Comparison of ENCODE assay signal across 2 cellular contexts in the genomic region with DNA sequence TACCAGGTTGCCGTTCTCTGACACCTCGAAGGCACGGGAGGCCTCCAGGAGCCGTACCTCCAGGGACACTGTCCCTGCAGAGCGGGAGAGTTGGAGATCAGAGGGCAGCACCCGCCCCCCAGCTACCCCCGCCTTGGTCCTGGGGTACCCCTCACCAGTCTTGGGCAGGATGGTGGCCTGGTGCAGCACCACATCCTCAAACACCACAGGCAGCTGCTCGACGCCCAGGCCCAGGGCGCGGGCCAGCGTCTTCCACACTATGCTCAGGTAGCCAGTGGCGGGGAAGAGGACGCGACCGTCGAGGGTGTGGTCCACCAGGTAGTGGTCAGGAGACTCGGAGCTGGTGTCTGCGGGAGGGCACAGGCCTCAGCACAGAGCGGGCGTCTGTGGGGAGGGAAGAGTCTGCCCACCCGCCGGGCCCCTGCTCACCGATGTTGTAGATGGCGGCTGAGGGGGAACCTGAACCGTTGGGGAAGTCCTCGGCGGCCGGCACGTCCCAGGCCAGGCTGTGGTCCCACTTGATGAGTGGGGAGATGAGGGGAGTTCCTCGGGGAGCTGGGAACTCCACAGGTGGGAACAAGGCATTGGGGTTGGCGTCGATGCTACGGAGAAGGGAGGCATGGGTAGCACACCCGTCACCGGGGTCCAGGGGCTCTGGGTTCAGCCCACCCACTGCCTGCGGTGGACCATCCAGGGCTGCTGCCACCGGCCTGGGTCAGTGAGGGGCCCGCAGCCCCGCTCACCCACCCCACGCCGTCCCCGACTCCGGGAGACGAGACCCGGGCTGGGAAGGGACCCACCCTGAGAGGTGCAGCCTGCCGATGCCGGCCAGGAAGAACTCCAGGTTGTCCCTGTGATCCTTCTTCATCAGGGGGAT.
TF ChIP-seq lines count a peak whose summit lies in the region.

No MANE protein-coding gene starts in this region.

TF ChIP-seq in IMR-90, 13 proteins besides CTCF, POLR2A, EP300 and RAD21:
- TF ChIP-seq NFE2L2 (IDR thresholded peaks at IDR 0.05; ENCODE audit: low read depth, low read length) (no peak), CEBPB (IDR thresholded peaks at IDR 0.05; ENCODE audit: low read depth, low read length) (no peak), MXI1 (IDR thresholded peaks at IDR 0.05; ENCODE audit: borderline replicate concordance, low read depth, low read length) (no peak), MAZ (IDR thresholded peaks at IDR 0.05; ENCODE audit: borderline replicate concordance, low read depth, low read length) (no peak), MAFK (IDR thresholded peaks at IDR 0.05; ENCODE audit: low read depth, low read length) (no peak)
- TF ChIP-seq, protein P1, sequence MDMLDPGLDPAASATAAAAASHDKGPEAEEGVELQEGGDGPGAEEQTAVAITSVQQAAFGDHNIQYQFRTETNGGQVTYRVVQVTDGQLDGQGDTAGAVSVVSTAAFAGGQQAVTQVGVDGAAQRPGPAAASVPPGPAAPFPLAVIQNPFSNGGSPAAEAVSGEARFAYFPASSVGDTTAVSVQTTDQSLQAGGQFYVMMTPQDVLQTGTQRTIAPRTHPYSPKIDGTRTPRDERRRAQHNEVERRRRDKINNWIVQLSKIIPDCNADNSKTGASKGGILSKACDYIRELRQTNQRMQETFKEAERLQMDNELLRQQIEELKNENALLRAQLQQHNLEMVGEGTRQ (IDR thresholded peaks at IDR 0.05; ENCODE audit: low read depth, low read length): no peak

TF ChIP-seq in K562, 482 proteins besides CTCF, POLR2A, EP300 and RAD21 (continues in another document):
- TF ChIP-seq GATA2 (CRISPR knock-in tag; IDR thresholded peaks at IDR 0.05) (no peak), KAT2B (IDR thresholded peaks at IDR 0.05; ENCODE audit: low read depth, low read length) (no peak), SREBF2 (CRISPR knock-in tag; IDR thresholded peaks at IDR 0.05) (no peak), ZNF551 (CRISPR knock-in tag; IDR thresholded peaks at IDR 0.05) (no peak), MEIS2 (IDR thresholded peaks at IDR 0.05; ENCODE audit: partially characterized antibody) (no peak), TGIF2 (CRISPR knock-in tag; IDR thresholded peaks at IDR 0.05) (no peak), ZNF165 (CRISPR knock-in tag; IDR thresholded peaks at IDR 0.05; ENCODE audit: borderline replicate concordance) (no peak), CBFA2T2 (conservative IDR thresholded peaks at IDR 0.05) (no peak), GTF2F1 (IDR thresholded peaks at IDR 0.05; ENCODE audit: low read depth, low read length) (no peak), FOXJ2 (tag; IDR thresholded peaks at IDR 0.05) (no peak), ATF1 (CRISPR knock-in tag; IDR thresholded peaks at IDR 0.05) (no peak), ATF1 (tag; IDR thresholded peaks at IDR 0.05) (no peak), SMAD1 (IDR thresholded peaks at IDR 0.05; ENCODE audit: low read depth, low read length, partially characterized antibody) (no peak), POLR2AphosphoS5 (IDR thresholded peaks at IDR 0.05; ENCODE audit: control insufficient read depth, insufficient read depth, low read depth, low read length) (peak; percentile 63; the same call in 1 of the 2 replicates), ZNF589 (CRISPR knock-in tag; IDR thresholded peaks at IDR 0.05; ENCODE audit: low read depth) (no peak), IRF2 (CRISPR knock-in tag; IDR thresholded peaks at IDR 0.05) (no peak), RFX7 (CRISPR knock-in tag; IDR thresholded peaks at IDR 0.05) (no peak), EWSR1 (IDR thresholded peaks at IDR 0.05; ENCODE audit: borderline replicate concordance, low read depth, partially characterized antibody) (no peak), ILK (tag; IDR thresholded peaks at IDR 0.05; ENCODE audit: borderline replicate concordance, low read depth) (no peak), SUPT5H (IDR thresholded peaks at IDR 0.05) (peak; percentile 16; the same call in 1 of the 2 replicates), ZSCAN29 (IDR thresholded peaks at IDR 0.05) (no peak), ZNF324 (CRISPR knock-in tag; IDR thresholded peaks at IDR 0.05) (no peak), RFX1 (IDR thresholded peaks at IDR 0.05) (no peak), POLR2G (IDR thresholded peaks at IDR 0.05; ENCODE audit: low read depth, low read length) (peak; percentile 21; the same call in 1 of the 2 replicates), JUN (IDR thresholded peaks at IDR 0.05; ENCODE audit: borderline replicate concordance, low read depth, low read length) (no peak), JUN (CRISPR knock-in tag; IDR thresholded peaks at IDR 0.05; ENCODE audit: borderline replicate concordance) (no peak), RBM22 (IDR thresholded peaks at IDR 0.05; ENCODE audit: low read depth, low read length, poor library complexity, severe bottlenecking) (peak; percentile 77)
- TF ChIP-seq, protein P2, sequence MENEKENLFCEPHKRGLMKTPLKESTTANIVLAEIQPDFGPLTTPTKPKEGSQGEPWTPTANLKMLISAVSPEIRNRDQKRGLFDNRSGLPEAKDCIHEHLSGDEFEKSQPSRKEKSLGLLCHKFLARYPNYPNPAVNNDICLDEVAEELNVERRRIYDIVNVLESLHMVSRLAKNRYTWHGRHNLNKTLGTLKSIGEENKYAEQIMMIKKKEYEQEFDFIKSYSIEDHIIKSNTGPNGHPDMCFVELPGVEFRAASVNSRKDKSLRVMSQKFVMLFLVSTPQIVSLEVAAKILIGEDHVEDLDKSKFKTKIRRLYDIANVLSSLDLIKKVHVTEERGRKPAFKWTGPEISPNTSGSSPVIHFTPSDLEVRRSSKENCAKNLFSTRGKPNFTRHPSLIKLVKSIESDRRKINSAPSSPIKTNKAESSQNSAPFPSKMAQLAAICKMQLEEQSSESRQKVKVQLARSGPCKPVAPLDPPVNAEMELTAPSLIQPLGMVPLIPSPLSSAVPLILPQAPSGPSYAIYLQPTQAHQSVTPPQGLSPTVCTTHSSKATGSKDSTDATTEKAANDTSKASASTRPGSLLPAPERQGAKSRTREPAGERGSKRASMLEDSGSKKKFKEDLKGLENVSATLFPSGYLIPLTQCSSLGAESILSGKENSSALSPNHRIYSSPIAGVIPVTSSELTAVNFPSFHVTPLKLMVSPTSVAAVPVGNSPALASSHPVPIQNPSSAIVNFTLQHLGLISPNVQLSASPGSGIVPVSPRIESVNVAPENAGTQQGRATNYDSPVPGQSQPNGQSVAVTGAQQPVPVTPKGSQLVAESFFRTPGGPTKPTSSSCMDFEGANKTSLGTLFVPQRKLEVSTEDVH (IDR thresholded peaks at IDR 0.05; ENCODE audit: low read depth, partially characterized antibody): no peak
- TF ChIP-seq, protein P3, sequence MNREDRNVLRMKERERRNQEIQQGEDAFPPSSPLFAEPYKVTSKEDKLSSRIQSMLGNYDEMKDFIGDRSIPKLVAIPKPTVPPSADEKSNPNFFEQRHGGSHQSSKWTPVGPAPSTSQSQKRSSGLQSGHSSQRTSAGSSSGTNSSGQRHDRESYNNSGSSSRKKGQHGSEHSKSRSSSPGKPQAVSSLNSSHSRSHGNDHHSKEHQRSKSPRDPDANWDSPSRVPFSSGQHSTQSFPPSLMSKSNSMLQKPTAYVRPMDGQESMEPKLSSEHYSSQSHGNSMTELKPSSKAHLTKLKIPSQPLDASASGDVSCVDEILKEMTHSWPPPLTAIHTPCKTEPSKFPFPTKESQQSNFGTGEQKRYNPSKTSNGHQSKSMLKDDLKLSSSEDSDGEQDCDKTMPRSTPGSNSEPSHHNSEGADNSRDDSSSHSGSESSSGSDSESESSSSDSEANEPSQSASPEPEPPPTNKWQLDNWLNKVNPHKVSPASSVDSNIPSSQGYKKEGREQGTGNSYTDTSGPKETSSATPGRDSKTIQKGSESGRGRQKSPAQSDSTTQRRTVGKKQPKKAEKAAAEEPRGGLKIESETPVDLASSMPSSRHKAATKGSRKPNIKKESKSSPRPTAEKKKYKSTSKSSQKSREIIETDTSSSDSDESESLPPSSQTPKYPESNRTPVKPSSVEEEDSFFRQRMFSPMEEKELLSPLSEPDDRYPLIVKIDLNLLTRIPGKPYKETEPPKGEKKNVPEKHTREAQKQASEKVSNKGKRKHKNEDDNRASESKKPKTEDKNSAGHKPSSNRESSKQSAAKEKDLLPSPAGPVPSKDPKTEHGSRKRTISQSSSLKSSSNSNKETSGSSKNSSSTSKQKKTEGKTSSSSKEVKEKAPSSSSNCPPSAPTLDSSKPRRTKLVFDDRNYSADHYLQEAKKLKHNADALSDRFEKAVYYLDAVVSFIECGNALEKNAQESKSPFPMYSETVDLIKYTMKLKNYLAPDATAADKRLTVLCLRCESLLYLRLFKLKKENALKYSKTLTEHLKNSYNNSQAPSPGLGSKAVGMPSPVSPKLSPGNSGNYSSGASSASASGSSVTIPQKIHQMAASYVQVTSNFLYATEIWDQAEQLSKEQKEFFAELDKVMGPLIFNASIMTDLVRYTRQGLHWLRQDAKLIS (CRISPR knock-in tag; IDR thresholded peaks at IDR 0.05): no peak
- TF ChIP-seq, protein P4, sequence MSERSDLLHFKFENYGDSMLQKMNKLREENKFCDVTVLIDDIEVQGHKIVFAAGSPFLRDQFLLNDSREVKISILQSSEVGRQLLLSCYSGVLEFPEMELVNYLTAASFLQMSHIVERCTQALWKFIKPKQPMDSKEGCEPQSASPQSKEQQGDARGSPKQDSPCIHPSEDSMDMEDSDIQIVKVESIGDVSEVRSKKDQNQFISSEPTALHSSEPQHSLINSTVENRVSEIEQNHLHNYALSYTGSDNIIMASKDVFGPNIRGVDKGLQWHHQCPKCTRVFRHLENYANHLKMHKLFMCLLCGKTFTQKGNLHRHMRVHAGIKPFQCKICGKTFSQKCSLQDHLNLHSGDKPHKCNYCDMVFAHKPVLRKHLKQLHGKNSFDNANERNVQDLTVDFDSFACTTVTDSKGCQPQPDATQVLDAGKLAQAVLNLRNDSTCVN (CRISPR knock-in tag; IDR thresholded peaks at IDR 0.05): no peak
- TF ChIP-seq, protein P5, sequence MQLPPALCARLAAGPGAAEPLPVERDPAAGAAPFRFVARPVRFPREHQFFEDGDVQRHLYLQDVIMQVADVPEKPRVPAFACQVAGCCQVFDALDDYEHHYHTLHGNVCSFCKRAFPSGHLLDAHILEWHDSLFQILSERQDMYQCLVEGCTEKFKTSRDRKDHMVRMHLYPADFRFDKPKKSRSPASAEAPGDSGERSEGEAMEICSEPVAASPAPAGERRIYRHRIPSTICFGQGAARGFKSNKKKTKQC (CRISPR knock-in tag; IDR thresholded peaks at IDR 0.05): no peak
- TF ChIP-seq, protein P6, sequence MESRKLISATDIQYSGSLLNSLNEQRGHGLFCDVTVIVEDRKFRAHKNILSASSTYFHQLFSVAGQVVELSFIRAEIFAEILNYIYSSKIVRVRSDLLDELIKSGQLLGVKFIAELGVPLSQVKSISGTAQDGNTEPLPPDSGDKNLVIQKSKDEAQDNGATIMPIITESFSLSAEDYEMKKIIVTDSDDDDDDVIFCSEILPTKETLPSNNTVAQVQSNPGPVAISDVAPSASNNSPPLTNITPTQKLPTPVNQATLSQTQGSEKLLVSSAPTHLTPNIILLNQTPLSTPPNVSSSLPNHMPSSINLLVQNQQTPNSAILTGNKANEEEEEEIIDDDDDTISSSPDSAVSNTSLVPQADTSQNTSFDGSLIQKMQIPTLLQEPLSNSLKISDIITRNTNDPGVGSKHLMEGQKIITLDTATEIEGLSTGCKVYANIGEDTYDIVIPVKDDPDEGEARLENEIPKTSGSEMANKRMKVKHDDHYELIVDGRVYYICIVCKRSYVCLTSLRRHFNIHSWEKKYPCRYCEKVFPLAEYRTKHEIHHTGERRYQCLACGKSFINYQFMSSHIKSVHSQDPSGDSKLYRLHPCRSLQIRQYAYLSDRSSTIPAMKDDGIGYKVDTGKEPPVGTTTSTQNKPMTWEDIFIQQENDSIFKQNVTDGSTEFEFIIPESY (CRISPR knock-in tag; IDR thresholded peaks at IDR 0.05): peak; percentile 24; the same call in 1 of the 2 replicates
- TF ChIP-seq, protein P7, sequence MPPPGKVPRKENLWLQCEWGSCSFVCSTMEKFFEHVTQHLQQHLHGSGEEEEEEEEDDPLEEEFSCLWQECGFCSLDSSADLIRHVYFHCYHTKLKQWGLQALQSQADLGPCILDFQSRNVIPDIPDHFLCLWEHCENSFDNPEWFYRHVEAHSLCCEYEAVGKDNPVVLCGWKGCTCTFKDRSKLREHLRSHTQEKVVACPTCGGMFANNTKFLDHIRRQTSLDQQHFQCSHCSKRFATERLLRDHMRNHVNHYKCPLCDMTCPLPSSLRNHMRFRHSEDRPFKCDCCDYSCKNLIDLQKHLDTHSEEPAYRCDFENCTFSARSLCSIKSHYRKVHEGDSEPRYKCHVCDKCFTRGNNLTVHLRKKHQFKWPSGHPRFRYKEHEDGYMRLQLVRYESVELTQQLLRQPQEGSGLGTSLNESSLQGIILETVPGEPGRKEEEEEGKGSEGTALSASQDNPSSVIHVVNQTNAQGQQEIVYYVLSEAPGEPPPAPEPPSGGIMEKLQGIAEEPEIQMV (tag; conservative IDR thresholded peaks at IDR 0.05; ENCODE audit: low read depth): no peak
- TF ChIP-seq, protein P8, sequence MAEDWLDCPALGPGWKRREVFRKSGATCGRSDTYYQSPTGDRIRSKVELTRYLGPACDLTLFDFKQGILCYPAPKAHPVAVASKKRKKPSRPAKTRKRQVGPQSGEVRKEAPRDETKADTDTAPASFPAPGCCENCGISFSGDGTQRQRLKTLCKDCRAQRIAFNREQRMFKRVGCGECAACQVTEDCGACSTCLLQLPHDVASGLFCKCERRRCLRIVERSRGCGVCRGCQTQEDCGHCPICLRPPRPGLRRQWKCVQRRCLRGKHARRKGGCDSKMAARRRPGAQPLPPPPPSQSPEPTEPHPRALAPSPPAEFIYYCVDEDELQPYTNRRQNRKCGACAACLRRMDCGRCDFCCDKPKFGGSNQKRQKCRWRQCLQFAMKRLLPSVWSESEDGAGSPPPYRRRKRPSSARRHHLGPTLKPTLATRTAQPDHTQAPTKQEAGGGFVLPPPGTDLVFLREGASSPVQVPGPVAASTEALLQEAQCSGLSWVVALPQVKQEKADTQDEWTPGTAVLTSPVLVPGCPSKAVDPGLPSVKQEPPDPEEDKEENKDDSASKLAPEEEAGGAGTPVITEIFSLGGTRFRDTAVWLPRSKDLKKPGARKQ (CRISPR knock-in tag; IDR thresholded peaks at IDR 0.05): no peak
- TF ChIP-seq, protein P9, sequence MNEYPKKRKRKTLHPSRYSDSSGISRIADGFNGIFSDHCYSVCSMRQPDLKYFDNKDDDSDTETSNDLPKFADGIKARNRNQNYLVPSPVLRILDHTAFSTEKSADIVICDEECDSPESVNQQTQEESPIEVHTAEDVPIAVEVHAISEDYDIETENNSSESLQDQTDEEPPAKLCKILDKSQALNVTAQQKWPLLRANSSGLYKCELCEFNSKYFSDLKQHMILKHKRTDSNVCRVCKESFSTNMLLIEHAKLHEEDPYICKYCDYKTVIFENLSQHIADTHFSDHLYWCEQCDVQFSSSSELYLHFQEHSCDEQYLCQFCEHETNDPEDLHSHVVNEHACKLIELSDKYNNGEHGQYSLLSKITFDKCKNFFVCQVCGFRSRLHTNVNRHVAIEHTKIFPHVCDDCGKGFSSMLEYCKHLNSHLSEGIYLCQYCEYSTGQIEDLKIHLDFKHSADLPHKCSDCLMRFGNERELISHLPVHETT (CRISPR knock-in tag; conservative IDR thresholded peaks at IDR 0.05 in 1 of 2, IDR thresholded peaks at IDR 0.05 in 1 of 2): no peak
